In genomic region chr5:154190652-154191304, GRCh38 we compare ENCODE assay signal across 1 cellular context.
A peak's percentile ranks its signal among the peaks of the same experiment; 100 is the strongest.
TF ChIP-seq lines count a peak whose summit lies in the region.

TSS of gene GALNT10 (plus strand) at chr5:154190733. CDS start at chr5:154190867, 134 bp downstream.

TF ChIP-seq in HCT116, 20 proteins besides CTCF, POLR2A, EP300 and RAD21 (continued from another document):
- TF ChIP-seq ATF3 (IDR thresholded peaks at IDR 0.05) (no peak), ELF1 (IDR thresholded peaks at IDR 0.05; ENCODE audit: borderline replicate concordance, low read depth) (no peak), ZBTB33 (IDR thresholded peaks at IDR 0.05; ENCODE audit: extremely low read depth, insufficient replicate concordance, low read length) (no peak), CBX3 (IDR thresholded peaks at IDR 0.05; ENCODE audit: low read depth) (no peak), FOSL1 (IDR thresholded peaks at IDR 0.05; ENCODE audit: low read depth) (no peak), EZH2phosphoT487 (IDR thresholded peaks at IDR 0.05; ENCODE audit: borderline replicate concordance) (no peak), EGR1 (IDR thresholded peaks at IDR 0.05; ENCODE audit: low read depth) (no peak), JUND (IDR thresholded peaks at IDR 0.05) (no peak), POLR2AphosphoS5 (IDR thresholded peaks at IDR 0.05; ENCODE audit: low read depth, low read length) (peak; percentile 69), ZNF274 (IDR thresholded peaks at IDR 0.05; ENCODE audit: low read depth, low read length) (no peak), SRF (IDR thresholded peaks at IDR 0.05; ENCODE audit: low read depth) (no peak), YY1 (IDR thresholded peaks at IDR 0.05; ENCODE audit: extremely low read depth, insufficient replicate concordance, low read depth, low read length) (no peak)
